Comparison of ENCODE assay signal across 9 cellular contexts in the genomic region with DNA sequence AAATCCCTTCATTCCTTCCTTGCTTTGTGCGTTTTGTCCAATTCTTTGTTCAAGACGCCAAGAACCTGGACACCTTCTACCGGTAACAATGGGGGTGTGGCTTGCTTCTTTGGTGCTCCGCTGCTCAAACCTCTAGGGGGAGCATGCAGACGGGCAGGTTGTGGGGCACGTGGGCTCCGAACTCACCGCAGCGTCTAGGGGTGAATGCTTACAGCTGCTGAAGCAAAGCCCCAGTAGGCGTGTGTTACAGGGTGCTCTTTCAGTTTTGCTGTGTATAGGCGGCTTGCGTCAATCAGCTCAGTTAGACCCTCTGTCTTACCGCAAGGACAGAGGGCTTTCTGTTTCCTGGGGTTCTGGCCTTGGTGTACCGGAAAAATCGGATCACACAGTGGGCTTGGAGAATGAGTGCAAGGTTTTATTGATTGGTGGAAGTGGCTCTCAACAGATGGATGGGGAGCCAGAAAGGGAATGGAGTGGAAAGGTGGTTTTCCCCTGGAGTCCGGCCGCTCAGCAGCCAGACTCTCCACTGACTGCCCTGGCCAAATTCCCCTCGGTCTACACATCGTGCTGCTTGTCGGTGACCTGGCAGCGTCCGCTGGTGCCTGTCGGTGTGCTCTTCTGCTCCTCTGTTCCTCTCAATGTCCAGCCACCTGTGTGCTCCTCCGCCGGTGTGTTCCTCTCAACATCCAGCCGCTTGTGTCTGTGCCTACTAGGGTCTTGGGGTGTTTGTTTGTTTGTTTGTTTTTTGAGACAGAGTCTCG. TPM values are rescaled to one million over a fixed set of nuclear protein-coding genes. Genes with fewer than 3 reads are reported as not detected.
DNase-seq lines count a peak whose midpoint lies in the region; ATAC-seq and TF ChIP-seq lines count a peak whose summit lies in the region.
"Had no signal": no experiment of that assay in that cellular context is flagged by ENCODE, and none has a peak within 500 bp of the region (broad histone marks: within the 10 kb centered on the region; RNA-seq: fewer than 3 reads in every experiment).

No MANE protein-coding gene starts in this region.

- DNase-seq in CD8-positive, alpha-beta T cell: peak; percentile 44 to 88 (median 69)
- peak; percentile 49 for DNase-seq in RPMI7951 (ENCODE audit: low read depth)
- peak; percentile 65 for DNase-seq in activated gamma-delta T cell treated with anti-CD3 and anti-CD28 coated beads, Interleukin-2, amount 50 U/mL, for 16 hours (ENCODE audit: low read depth)
- peak; percentile 72 to 78 (median 74) for DNase-seq in immature natural killer cell
- peak; percentile 45 to 70 (median 45) for DNase-seq in stimulated activated CD4-positive, alpha-beta T cell treated with anti-CD3 and anti-CD28 coated beads, TNF-alpha, amount 100 ng/mL, for 24 hours (ENCODE audit: low read depth in 3 of 3)
- no peak for DNase-seq in dedifferentiated amniotic fluid mesenchymal stem cell (ENCODE audit: extremely low spot score)

- CTCF ChIA-PET in CD8-positive, alpha-beta T cell (lab: Charles Lee): interaction anchor here (0.7 kb wide), 1 partner anchor 51 kb away, joined by 4 read pairs; no protein-coding TSS in a partner anchor

- peaks cover 16% of the 10 kb centered on the region for H3K4me1 ChIP-seq in CD8-positive, alpha-beta T cell (ENCODE audit: insufficient read depth, low read length)

- peaks cover 9% of the 10 kb centered on the region for H3K9me3 Mint-ChIP-seq in CD8-positive, alpha-beta T cell
- H3K9me3 Mint-ChIP-seq in immature natural killer cell: peaks cover 0 to 10% (median 8%) of the 10 kb centered on the region in 6 donors

- H3K4me1 Mint-ChIP-seq in CD8-positive, alpha-beta T cell (ENCODE audit: low read depth): peaks cover 28% of the 10 kb centered on the region
- peaks cover 27 to 28% of the 10 kb centered on the region in 2 donors for H3K4me1 Mint-ChIP-seq in immature natural killer cell

- peak; percentile 91 for ATAC-seq in CD8-positive, alpha-beta T cell
- ATAC-seq in GM19397 (IDR thresholded peaks at IDR 0.05; ENCODE audit: unreplicated experiment) (peak; percentile 86), HG03558 (IDR thresholded peaks at IDR 0.05; ENCODE audit: extremely low read depth, unreplicated experiment) (peak; percentile 85)

- H3K27me3 ChIP-seq in CD8-positive, alpha-beta T cell (ENCODE audit: insufficient read depth, low read length): no peaks in the 10 kb centered on the region

- peak overlapping the region; percentile 89 for H3K4me3 Mint-ChIP-seq in CD8-positive, alpha-beta T cell
- H3K4me3 Mint-ChIP-seq in immature natural killer cell: peak overlapping the region; percentile 85 to 96 (median 89)

- intact Hi-C loops in CD8-positive, alpha-beta T cell (cut with DNase I, micrococcal nuclease): loop anchor here (1.0 to 5.0 kb wide), 8 partner anchors 39 to 1057 kb away; partner anchors contain the start of genes SEC62 (in 2 of the 2), LRRC31 (in 1 of the 2) and RPL22L1 (in 1 of the 2)

- TF ChIP-seq CTCF in CD8-positive, alpha-beta T cell (IDR thresholded peaks at IDR 0.05): peak; percentile 53

- no peaks in the 10 kb centered on the region for H3K36me3 ChIP-seq in CD8-positive, alpha-beta T cell (ENCODE audit: insufficient read depth, low read length)
- H3K36me3 ChIP-seq: SJSA1 had no signal

- H3K27ac ChIP-seq in CD8-positive, alpha-beta T cell (ENCODE audit: low read depth, low read length): no peak overlapping the region
- H3K27ac ChIP-seq: SJSA1 had no signal

- no peaks in the 10 kb centered on the region for H3K27me3 Mint-ChIP-seq in CD8-positive, alpha-beta T cell (ENCODE audit: low read depth)
- H3K27me3 Mint-ChIP-seq in immature natural killer cell (ENCODE audit: low read depth in 3 of 3): peaks cover 5 to 12% (median 7%) of the 10 kb centered on the region in 3 donors

- peak overlapping the region; percentile 47 for H3K4me3 ChIP-seq in CD8-positive, alpha-beta T cell (ENCODE audit: low read depth, low read length)
- H3K4me3 ChIP-seq: SJSA1 had no signal

- H3K27ac Mint-ChIP-seq in CD8-positive, alpha-beta T cell: peak overlapping the region; percentile 73
- H3K27ac Mint-ChIP-seq in immature natural killer cell: peak overlapping the region; percentile 18 to 88 (median 78)

- POLR2A ChIA-PET in CD8-positive, alpha-beta T cell (lab: Charles Lee): no interaction called here

- H3K36me3 Mint-ChIP-seq in CD8-positive, alpha-beta T cell: peaks cover 2% of the 10 kb centered on the region
- peaks cover 0 to 4% (median 3%) of the 10 kb centered on the region in 3 donors for H3K36me3 Mint-ChIP-seq in immature natural killer cell

- H3K9me3 ChIP-seq in CD8-positive, alpha-beta T cell (ENCODE audit: low read length): no peaks in the 10 kb centered on the region

RNA-seq across cellular contexts. Expression of gene LRRC34, which starts 1.2 kb away (rescaled TPM):
- total RNA-seq in CD8-positive, alpha-beta T cell: under 1 TPM; 0.36 to 0.54 TPM
- total RNA-seq in RPMI7951 (2014; rRNA removed; shearing (Covaris generic)): 8.5 and 9.4 TPM in 2 replicates
- polyA plus RNA-seq in immature natural killer cell: under 1 TPM in 2 of 3 donors, not detected in 1; 0.30 to 0.40 TPM
- total RNA-seq: SJSA1 had no signal

RNA-seq across cellular contexts. Expression of gene LRRIQ4, which starts 1.3 kb away (rescaled TPM):
- total RNA-seq in CD8-positive, alpha-beta T cell: not detected
- not detected in 2 replicates for total RNA-seq in RPMI7951 (2014; rRNA removed; shearing (Covaris generic))
- polyA plus RNA-seq in immature natural killer cell: not detected
- total RNA-seq: SJSA1 had no signal

RNA-seq across cellular contexts. Expression of gene MYNN, which starts 40.7 kb away (rescaled TPM):
- total RNA-seq in CD8-positive, alpha-beta T cell: 10 to 100 TPM; 21.1 to 24.7 TPM
- 23.8 and 27.0 TPM in 2 replicates for total RNA-seq in RPMI7951 (2014; rRNA removed; shearing (Covaris generic))
- polyA plus RNA-seq in immature natural killer cell: 10 to 100 TPM; 15.1 to 24.9 (median 17.9) TPM

RNA-seq across cellular contexts. Expression of gene ACTRT3, which starts 44.6 kb away (rescaled TPM):
- total RNA-seq in CD8-positive, alpha-beta T cell: not detected
- 1.3 and 1.6 TPM in 2 replicates for total RNA-seq in RPMI7951 (2014; rRNA removed; shearing (Covaris generic))
- under 1 TPM; 0.42 to 0.67 (median 0.47) TPM for polyA plus RNA-seq in immature natural killer cell

RNA-seq across cellular contexts. Expression of gene TERC, which starts 49.1 kb away (rescaled TPM):
- 10 to 100 TPM; 12.7 to 13.3 TPM for total RNA-seq in CD8-positive, alpha-beta T cell
- 45.8 and 88.5 TPM in 2 replicates for total RNA-seq in RPMI7951 (2014; rRNA removed; shearing (Covaris generic))
- polyA plus RNA-seq in immature natural killer cell: under 1 TPM in 1 of 3 donors, not detected in 2; 0.76 TPM
